ENCODE assay signal across 28 cellular contexts in genomic region chr9:133977421-133978201, GRCh38. TPM values are rescaled to one million over a fixed set of nuclear protein-coding genes. Genes with fewer than 3 reads are reported as not detected.
DNase-seq lines count a peak whose midpoint lies in the region; ATAC-seq and TF ChIP-seq lines count a peak whose summit lies in the region.
"Had no signal": no experiment of that assay in that cellular context is flagged by ENCODE, and none has a peak within 500 bp of the region (broad histone marks: within the 10 kb centered on the region; RNA-seq: fewer than 3 reads in every experiment).

No MANE protein-coding gene starts in this region.

- TF ChIP-seq CTCF in right atrium auricular region (IDR thresholded peaks at IDR 0.05) (no peak), endothelial cell (IDR thresholded peaks at IDR 0.05; ENCODE audit: unreplicated experiment) (no peak)

- H3K23ac ChIP-seq in neuronal stem cell (ENCODE audit: low read depth, low read length, poor library complexity), result peak overlapping the region; percentile 85

- peaks cover 0 to 17% of the 10 kb centered on the region in 2 donors for H3K4me1 ChIP-seq in right atrium auricular region
- peaks cover 29 to 30% of the 10 kb centered on the region in 2 donors for H3K4me1 ChIP-seq in neuronal stem cell (ENCODE audit: control insufficient read depth in 2 of 2, insufficient read depth in 1 of 2, low read depth in 1 of 2, low read length in 2 of 2)
- H3K4me1 ChIP-seq: HAP-1, parathyroid adenoma had no signal

- H2BK12ac ChIP-seq in neuronal stem cell (ENCODE audit: low read length), result peak overlapping the region; percentile 31

- no CpG with 5 or more reads among the region's 26 CpGs for WGBS in neuronal stem cell (ENCODE audit: extremely low coverage in 2 of 2, insufficient read length in 2 of 2, insufficient replicate concordance in 1 of 2), 2 donors

- H3K9me3 ChIP-seq in right atrium auricular region (no peaks in the 10 kb centered on the region), neuronal stem cell (replicated peaks in 1 of 2; ENCODE audit: control insufficient read depth in 2 of 2, insufficient read depth in 1 of 2, low read depth in 1 of 2, low read length in 2 of 2) (no peaks in the 10 kb centered on the region)
- H3K9me3 ChIP-seq: A549, BE2C, HAP-1 had no signal

- H3K9ac ChIP-seq in neuronal stem cell (ENCODE audit: low read depth, low read length, poor library complexity), result peak overlapping the region; percentile 63
- H3K9ac ChIP-seq: parathyroid adenoma had no signal

- H4K8ac ChIP-seq in neuronal stem cell (ENCODE audit: low read depth, low read length), result no peak overlapping the region

- peak overlapping the region; percentile 63 for H2AK5ac ChIP-seq in neuronal stem cell (ENCODE audit: low read depth, low read length)

- no peaks in the 10 kb centered on the region for H3K36me3 Mint-ChIP-seq in endothelial cell (ENCODE audit: low read depth, unreplicated experiment)
- H3K36me3 Mint-ChIP-seq: activated naive CD8-positive, alpha-beta T cell had no signal

- intact Hi-C loops in left ventricle myocardium superior (cut with micrococcal nuclease), result no loop called here

- H3K4ac ChIP-seq in neuronal stem cell (ENCODE audit: low read length), result no peak overlapping the region

- H3K4me1 Mint-ChIP-seq in endothelial cell (ENCODE audit: unreplicated experiment), result peaks cover 37% of the 10 kb centered on the region
- H3K4me1 Mint-ChIP-seq: activated T-helper 17 cell treated with anti-CD3 and anti-CD28 coated beads, Interleukin-2, amount 50 U/mL, for 72 hours had no signal

- H3K18ac ChIP-seq in neuronal stem cell (ENCODE audit: low read length), result peak overlapping the region; percentile 58

- H2BK120ac ChIP-seq in neuronal stem cell (ENCODE audit: low read depth, low read length), result no peak overlapping the region

- H3K9me3 Mint-ChIP-seq in endothelial cell (ENCODE audit: unreplicated experiment), result no peaks in the 10 kb centered on the region
- H3K9me3 Mint-ChIP-seq: activated T-helper 17 cell treated with anti-CD3 and anti-CD28 coated beads, Interleukin-2, amount 50 U/mL, for 72 hours; nephron had no signal

- DNase-seq in left ventricle myocardium superior (peak; percentile 21), right atrium auricular region (ENCODE audit: low spot score) (no peak), endothelial cell (ENCODE audit: low spot score) (no peak), neuronal stem cell (ENCODE audit: low spot score) (no peak), GM03348 (ENCODE audit: low spot score) (no peak), D341Med (ENCODE audit: low spot score) (no peak)
- DNase-seq: activated CD4-positive, alpha-beta T cell treated with anti-CD3 and anti-CD28 coated beads, Interleukin-2, amount 50 U/mL, for 48 hours; activated CD8-positive, alpha-beta memory T cell treated with anti-CD3 and anti-CD28 coated beads, Interleukin-2, amount 50 U/mL, for 4 hours; BE2C; cerebellar nuclear complex; DMS53; kidney glomerular epithelial cell; NCI-H1092 treated with DMSO at 0.1 percent for 48 hours; NCI-H2029; NCI-H226; NCI-H748 treated with DMSO at 0.1 percent for 48 hours; stimulated activated CD8-positive, alpha-beta memory T cell treated with anti-CD3 and anti-CD28 coated beads, Interleukin-4, amount 100 ng/mL, for 48 hours; SW 1271; T1000 had no signal

- H3K4me3 ChIP-seq in right atrium auricular region (no peak overlapping the region), neuronal stem cell (ENCODE audit: low read length in 2 of 2) (no peak overlapping the region)
- H3K4me3 ChIP-seq: A549, HAP-1 had no signal

- H3K14ac ChIP-seq in neuronal stem cell (ENCODE audit: low read length), result no peak overlapping the region

- H3K4me2 ChIP-seq in neuronal stem cell (ENCODE audit: insufficient read depth, low read length, poor library complexity, severe bottlenecking), result no peak overlapping the region
- H3K4me2 ChIP-seq: A549 had no signal

- H3K79me1 ChIP-seq in neuronal stem cell (ENCODE audit: low read depth, low read length), result peaks cover 59% of the 10 kb centered on the region

- no peak overlapping the region for H2BK15ac ChIP-seq in neuronal stem cell (ENCODE audit: low read length)

- peak overlapping the region; percentile 53 for H2BK5ac ChIP-seq in neuronal stem cell (ENCODE audit: low read length)

- H3K4me3 Mint-ChIP-seq in endothelial cell (ENCODE audit: unreplicated experiment), result no peak overlapping the region
- H3K4me3 Mint-ChIP-seq: activated naive CD8-positive, alpha-beta T cell; activated T-helper 17 cell treated with anti-CD3 and anti-CD28 coated beads, Interleukin-2, amount 50 U/mL, for 72 hours; nephron had no signal

- H3K27me3 Mint-ChIP-seq in endothelial cell (ENCODE audit: unreplicated experiment), result peaks cover 3% of the 10 kb centered on the region
- H3K27me3 Mint-ChIP-seq: activated naive CD8-positive, alpha-beta T cell; activated T-helper 17 cell treated with anti-CD3 and anti-CD28 coated beads, Interleukin-2, amount 50 U/mL, for 72 hours had no signal

- H3K27ac ChIP-seq in right atrium auricular region, result no peak overlapping the region
- H3K27ac ChIP-seq in neuronal stem cell (replicated peaks; ENCODE audit: low read length), result no peak overlapping the region
- H3K27ac ChIP-seq: A549, HL-60, parathyroid adenoma had no signal

- ATAC-seq in left ventricle myocardium superior, result no peak
- ATAC-seq in HG03442 (IDR thresholded peaks at IDR 0.05; ENCODE audit: unreplicated experiment), result no peak
- ATAC-seq in GM21786 (IDR thresholded peaks at IDR 0.05; ENCODE audit: unreplicated experiment), result no peak
- ATAC-seq: A549; activated T-helper 17 cell treated with anti-CD3 and anti-CD28 coated beads, Interleukin-2, amount 50 U/mL, for 72 hours had no signal

- H3K27me3 ChIP-seq in right atrium auricular region (no peaks in the 10 kb centered on the region), neuronal stem cell (ENCODE audit: control insufficient read depth in 3 of 3, insufficient read depth in 3 of 3, low read depth in 1 of 3, low read length in 3 of 3) (no peaks in the 10 kb centered on the region)
- H3K27me3 ChIP-seq: BE2C had no signal

- H3K36me3 ChIP-seq in right atrium auricular region (no peaks in the 10 kb centered on the region), neuronal stem cell (replicated peaks in 1 of 2; ENCODE audit: control insufficient read depth in 2 of 2, insufficient read depth in 2 of 2, low read length in 2 of 2) (peaks cover 0 to 10% of the 10 kb centered on the region in 2 donors)
- H3K36me3 ChIP-seq: HAP-1 had no signal

- H4K91ac ChIP-seq in neuronal stem cell (ENCODE audit: low read depth, low read length, poor library complexity), result no peak overlapping the region

- no peak overlapping the region for H2AFZ ChIP-seq in neuronal stem cell (ENCODE audit: low read length)
- H2AFZ ChIP-seq: parathyroid adenoma had no signal

- peak overlapping the region; percentile 57 for H3K27ac Mint-ChIP-seq in endothelial cell (ENCODE audit: unreplicated experiment)
- H3K27ac Mint-ChIP-seq: activated naive CD8-positive, alpha-beta T cell; activated T-helper 17 cell treated with anti-CD3 and anti-CD28 coated beads, Interleukin-2, amount 50 U/mL, for 72 hours; nephron had no signal

RNA-seq across cellular contexts. Expression of gene VAV2, which starts 14.5 kb away (rescaled TPM):
- 6.1 TPM for total RNA-seq in left ventricle myocardium superior
- 1 to 10 TPM; 3.4 to 6.0 TPM for total RNA-seq in right atrium auricular region
- 27.2 TPM for total RNA-seq in endothelial cell (ENCODE audit: unreplicated experiment)
- polyA plus RNA-seq in neuronal stem cell (2013, experiment 1 of 2), result 18.5 TPM
- 18.8 TPM for polyA plus RNA-seq in neuronal stem cell (2013, experiment 2 of 2)

RNA-seq across cellular contexts. Expression of gene BRD3OS, which starts 47.7 kb away (rescaled TPM):
- total RNA-seq in left ventricle myocardium superior, result 4.7 TPM
- total RNA-seq in right atrium auricular region, result 10 to 100 TPM in 1 of 2 donors, 1 to 10 TPM in 1; 7.8 to 11.2 TPM
- total RNA-seq in endothelial cell (ENCODE audit: unreplicated experiment), result 11.4 TPM
- polyA plus RNA-seq in neuronal stem cell (2013, experiment 1 of 2), result 33.0 TPM
- 33.5 TPM for polyA plus RNA-seq in neuronal stem cell (2013, experiment 2 of 2)
